Comparison of ENCODE assay signal across 10 cellular contexts in the genomic region with DNA sequence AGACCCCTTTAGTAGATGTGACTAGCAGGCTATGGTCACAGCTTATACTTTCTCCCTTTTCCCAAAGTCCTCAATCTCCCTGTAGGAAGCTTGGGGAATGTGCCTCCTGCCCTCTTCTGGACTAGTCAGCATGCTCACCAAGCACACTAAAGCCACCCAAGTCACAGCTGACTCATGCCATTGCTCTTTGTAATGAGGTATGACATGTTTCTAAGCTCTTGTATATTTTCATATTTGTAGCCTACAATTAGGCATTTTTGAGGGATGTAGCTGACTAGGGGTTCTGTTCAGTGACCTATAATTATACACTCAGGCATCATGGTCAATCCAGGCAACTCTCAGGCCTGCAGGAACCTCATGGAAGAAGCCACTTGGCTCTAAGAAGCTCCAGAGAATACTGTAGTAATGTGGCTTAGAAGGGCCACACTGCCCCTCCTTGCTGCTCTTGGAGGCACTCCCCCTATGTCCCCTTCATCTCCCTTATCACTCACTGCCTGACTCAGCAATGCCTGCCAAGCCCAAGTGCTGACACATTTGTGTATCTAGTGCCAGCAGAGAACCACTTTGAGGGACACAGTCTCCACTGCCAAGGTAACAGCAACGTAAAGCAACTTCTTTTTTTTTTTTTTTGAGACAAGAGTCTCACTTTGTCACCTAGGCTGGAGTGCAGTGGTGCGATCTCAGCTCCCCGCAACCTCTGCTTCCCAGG.
DNase-seq lines count a peak whose midpoint lies in the region; TF ChIP-seq lines count a peak whose summit lies in the region.
"Had no signal": no experiment of that assay in that cellular context is flagged by ENCODE, and none has a peak within 500 bp of the region (broad histone marks: within the 10 kb centered on the region; RNA-seq: fewer than 3 reads in every experiment).

No MANE protein-coding gene starts in this region.

- H3K4me1 ChIP-seq in SJCRH30: peaks cover 59% of the 10 kb centered on the region

- H3K36me3 ChIP-seq in SJCRH30: peaks cover 3% of the 10 kb centered on the region

- TF ChIP-seq CTCF in fibroblast of the aortic adventitia (IDR thresholded peaks at IDR 0.05; ENCODE audit: insufficient read depth, low read length): peak; percentile 47

- H3K27me3 ChIP-seq in SJCRH30: no peaks in the 10 kb centered on the region

- no peak overlapping the region for H3K27ac ChIP-seq in SJCRH30

- H3K4me3 ChIP-seq in SJCRH30: no peak overlapping the region
- no peak overlapping the region for H3K4me3 ChIP-seq in fibroblast of the aortic adventitia (ENCODE audit: low read depth, low read length)

- H3K9me3 ChIP-seq in SJCRH30 (replicated peaks): no peaks in the 10 kb centered on the region

- peak; percentile 74 for DNase-seq in GM03348 (ENCODE audit: low spot score)
- peak; percentile 24 to 33 for DNase-seq in SJCRH30
- peak; percentile 69 for DNase-seq in fibroblast of the aortic adventitia (ENCODE audit: low read depth)
- peak; percentile 76 for DNase-seq in renal cortical epithelial cell (ENCODE audit: low read depth)
- no peak for DNase-seq in GM19240 (ENCODE audit: insufficient read length, low spot score)
- no peak for DNase-seq in SKM-1 treated with dmso at 0.1 percent for 144 hours (lab: John Stamatoyannopoulos, UW; ENCODE audit: unreplicated experiment)
- no peak for DNase-seq in NCI-H1105 treated with DMSO at 0.1 percent for 48 hours (lab: John Stamatoyannopoulos, UW)
- no peak for DNase-seq in middle frontal gyrus (ENCODE audit: extremely low spot score, low spot score)
- DNase-seq: activated naive CD4-positive, alpha-beta T cell treated with Interleukin-2 at 50 U/mL for 16 hours; stimulated activated naive CD8-positive, alpha-beta T cell treated with anti-CD3 and anti-CD28 coated beads, Interleukin-15, Interleukin-2, amounts not matched to agents 100 U/mL and 50 U/mL, for 24 hours had no signal

Comparison
In these comparisons a context has a peak if more than half of its experiments do, and no peak if none do; other contexts are left out.
1. DNase-seq: peak in GM03348 (single experiment), SJCRH30 (2 of 2), fibroblast of the aortic adventitia (single experiment) and renal cortical epithelial cell (single experiment); none in GM19240 (single experiment), SKM-1 treated with dmso at 0.1 percent for 144 hours (single experiment), NCI-H1105 treated with DMSO at 0.1 percent for 48 hours (single experiment) and middle frontal gyrus (single experiment).